1 cellular context compared by ENCODE assay signal in genomic region chr1:54967372-54967771, GRCh38.
TF ChIP-seq lines count a peak whose summit lies in the region.

No MANE protein-coding gene starts in this region.

TF ChIP-seq in HepG2, 621 proteins besides CTCF, POLR2A, EP300 and RAD21:
- no peak for TF ChIP-seq HOXA7 (CRISPR knock-in tag; IDR thresholded peaks at IDR 0.05)
- no peak for TF ChIP-seq EED (CRISPR knock-in tag; IDR thresholded peaks at IDR 0.05)
- TF ChIP-seq AGO2 (optimal IDR thresholded peaks at IDR 0.05; ENCODE audit: low read depth, low read length) = no peak
- 0 out of 2 replicates have a peak, but pooled peaks have one; percentile 10 for TF ChIP-seq FOSL2 (CRISPR knock-in tag; IDR thresholded peaks at IDR 0.05)
